ENCODE assay signal across 1 cellular context in the genomic region with DNA sequence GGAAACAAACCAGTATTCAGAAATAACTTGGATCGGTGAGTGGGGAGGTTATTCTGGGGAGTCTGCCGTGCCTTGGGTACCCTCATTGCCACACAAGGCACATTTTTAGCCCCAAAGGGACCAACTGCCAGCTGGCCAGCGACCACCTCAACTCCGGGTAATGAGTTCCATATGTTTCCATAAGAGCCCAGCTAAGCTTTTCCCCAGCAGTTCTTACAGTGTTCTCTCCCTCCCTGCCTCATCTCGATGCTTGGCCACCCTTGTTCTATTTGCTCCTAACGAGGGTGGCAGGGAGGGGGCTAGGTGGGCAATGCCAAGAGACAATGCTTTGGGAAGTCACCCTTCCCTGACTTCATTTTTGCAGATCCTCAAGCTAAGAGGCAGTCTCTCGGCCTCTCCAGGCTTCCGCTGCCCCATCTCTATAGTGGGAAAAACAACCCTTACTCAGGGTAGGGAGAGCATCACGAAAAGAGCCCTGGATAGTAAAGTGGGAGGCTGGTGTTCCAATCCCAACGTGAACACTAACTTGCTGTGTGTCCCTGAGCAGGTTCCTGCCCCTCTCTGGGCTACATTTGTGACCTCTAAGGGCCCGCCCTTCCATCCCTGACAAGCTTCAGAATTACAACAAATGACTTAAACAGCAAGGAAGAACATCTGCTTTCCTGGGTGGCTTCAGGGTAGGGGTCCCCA.
TF ChIP-seq lines count a peak whose summit lies in the region.

No MANE protein-coding gene starts in this region.

TF ChIP-seq in HepG2, 621 proteins besides CTCF, POLR2A, EP300 and RAD21 (continued from another document):
- TF ChIP-seq ZNF260 (CRISPR knock-in tag; IDR thresholded peaks at IDR 0.05; ENCODE audit: borderline replicate concordance, low read depth) (no peak), KAT7 (CRISPR knock-in tag; IDR thresholded peaks at IDR 0.05; ENCODE audit: borderline replicate concordance) (no peak), JARID2 (CRISPR knock-in tag; IDR thresholded peaks at IDR 0.05; ENCODE audit: insufficient replicate concordance) (no peak), ADNP (CRISPR knock-in tag; IDR thresholded peaks at IDR 0.05) (0 out of 2 replicates have a peak, but pooled peaks have one; percentile 40), GMEB1 (CRISPR knock-in tag; IDR thresholded peaks at IDR 0.05; ENCODE audit: borderline replicate concordance) (no peak), ZNF567 (CRISPR knock-in tag; IDR thresholded peaks at IDR 0.05; ENCODE audit: borderline replicate concordance) (no peak)
- TF ChIP-seq, protein P1, sequence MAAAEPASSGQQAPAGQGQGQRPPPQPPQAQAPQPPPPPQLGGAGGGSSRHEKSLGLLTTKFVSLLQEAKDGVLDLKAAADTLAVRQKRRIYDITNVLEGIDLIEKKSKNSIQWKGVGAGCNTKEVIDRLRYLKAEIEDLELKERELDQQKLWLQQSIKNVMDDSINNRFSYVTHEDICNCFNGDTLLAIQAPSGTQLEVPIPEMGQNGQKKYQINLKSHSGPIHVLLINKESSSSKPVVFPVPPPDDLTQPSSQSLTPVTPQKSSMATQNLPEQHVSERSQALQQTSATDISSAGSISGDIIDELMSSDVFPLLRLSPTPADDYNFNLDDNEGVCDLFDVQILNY (CRISPR knock-in tag; conservative IDR thresholded peaks at IDR 0.05), result no peak
